8 cellular contexts compared by ENCODE assay signal in the genomic region with DNA sequence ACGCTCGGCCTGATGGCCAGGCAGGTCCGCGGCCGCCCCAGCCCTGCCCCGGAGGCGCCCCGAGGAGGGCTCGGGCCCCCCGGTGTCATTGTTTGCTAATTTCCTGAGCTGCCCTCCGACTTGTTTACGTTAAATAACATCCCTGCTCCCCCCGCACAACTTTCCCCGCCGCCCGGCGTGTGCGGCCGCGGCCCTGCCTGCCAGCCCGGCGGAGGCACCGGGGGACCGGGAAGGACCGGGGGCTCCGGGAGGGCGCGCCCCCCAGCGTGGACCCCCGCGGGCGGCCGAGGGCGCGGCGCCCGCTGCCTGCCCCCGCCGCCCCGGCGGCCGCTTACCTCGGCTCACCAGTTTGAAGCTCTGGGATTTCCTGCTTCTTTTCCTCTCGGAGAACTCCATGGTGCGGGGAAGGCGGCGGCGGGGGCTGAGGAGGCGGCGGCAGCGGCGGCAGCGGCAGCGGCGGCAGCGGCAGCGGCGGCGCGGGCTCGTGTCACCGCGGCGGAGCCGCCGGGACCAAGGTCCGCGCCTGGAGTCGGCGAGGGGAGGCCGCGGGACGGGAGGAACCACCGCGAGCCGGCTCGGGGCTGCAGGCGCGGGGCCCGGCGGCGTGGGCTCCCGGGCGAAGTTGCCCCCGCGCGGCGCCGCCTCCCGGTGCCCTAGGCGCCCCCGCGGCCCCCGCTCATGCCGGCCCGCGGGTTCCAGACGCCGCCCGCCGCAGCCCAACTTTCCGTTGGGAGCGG. TPM values are rescaled to one million over a fixed set of nuclear protein-coding genes. Genes with fewer than 3 reads are reported as not detected.
DNase-seq lines count a peak whose midpoint lies in the region; ATAC-seq and TF ChIP-seq lines count a peak whose summit lies in the region.

No MANE protein-coding gene starts in this region.

- H3K27ac Mint-ChIP-seq in endothelial cell (ENCODE audit: unreplicated experiment) = peak overlapping the region; percentile 90

- H3K9me3 ChIP-seq in muscle layer of duodenum (ENCODE audit: control insufficient read depth in 1 of 2, low read length in 2 of 2) = no peaks in the 10 kb centered on the region

- H3K36me3 Mint-ChIP-seq in endothelial cell (ENCODE audit: low read depth, unreplicated experiment) = peaks cover 14% of the 10 kb centered on the region

- peaks cover 0 to 4% of the 10 kb centered on the region in 2 donors for H3K36me3 ChIP-seq in muscle layer of duodenum (ENCODE audit: control insufficient read depth in 1 of 2, insufficient read depth in 2 of 2, low read length in 2 of 2)

- TF ChIP-seq CTCF in endothelial cell (IDR thresholded peaks at IDR 0.05; ENCODE audit: unreplicated experiment) = no peak

- H3K4me1 ChIP-seq in muscle layer of duodenum (ENCODE audit: control insufficient read depth in 1 of 2, insufficient read depth in 2 of 2, low read length in 2 of 2) = peaks cover 7 to 16% of the 10 kb centered on the region in 2 donors

- H3K4me3 Mint-ChIP-seq in endothelial cell (ENCODE audit: unreplicated experiment) = peak overlapping the region; percentile 97

- H3K4me3 ChIP-seq in muscle layer of duodenum (ENCODE audit: low read depth in 1 of 2, low read length in 2 of 2) = peak overlapping the region; percentile 70 to 74

- no peaks in the 10 kb centered on the region for H3K27me3 ChIP-seq in muscle layer of duodenum (ENCODE audit: low read depth, low read length)

- peak; percentile 19 for DNase-seq in Daoy (ENCODE audit: low read depth)
- peak; percentile 14 for DNase-seq in NCI-H69 (lab: John Stamatoyannopoulos, UW)
- DNase-seq in endothelial cell (ENCODE audit: low spot score) = peak; percentile 53
- DNase-seq in cerebellar nuclear complex (lab: John Stamatoyannopoulos, UW) = no peak

- H3K27ac ChIP-seq in muscle layer of duodenum (ENCODE audit: low read length) = peak overlapping the region; percentile 79

- ATAC-seq in GM21360 (IDR thresholded peaks at IDR 0.05; ENCODE audit: unreplicated experiment) (no peak), GM21737 (IDR thresholded peaks at IDR 0.05; ENCODE audit: unreplicated experiment) (no peak), GM18907 (IDR thresholded peaks at IDR 0.05; ENCODE audit: unreplicated experiment) (no peak)

- no peaks in the 10 kb centered on the region for H3K9me3 Mint-ChIP-seq in endothelial cell (ENCODE audit: unreplicated experiment)

- H3K4me1 Mint-ChIP-seq in endothelial cell (ENCODE audit: unreplicated experiment) = peaks cover 41% of the 10 kb centered on the region

- peaks cover 8% of the 10 kb centered on the region for H3K27me3 Mint-ChIP-seq in endothelial cell (ENCODE audit: unreplicated experiment)

RNA-seq across cellular contexts. Expression of a gene that starts 0.5 kb away (rescaled TPM):
- 8.0 and 9.9 TPM in 2 replicates for total RNA-seq in Daoy (2014; rRNA removed; shearing (Covaris generic))
- total RNA-seq in endothelial cell (ENCODE audit: unreplicated experiment) = 53.3 TPM

RNA-seq across cellular contexts. Expression of a gene that starts 58.5 kb away (rescaled TPM):
- 48.5 and 56.5 TPM in 2 replicates for total RNA-seq in Daoy (2014; rRNA removed; shearing (Covaris generic))
- total RNA-seq in endothelial cell (ENCODE audit: unreplicated experiment) = 19.7 TPM

Comparison
In these comparisons a context has a peak if more than half of its experiments do, and no peak if none do; other contexts are left out.
1. DNase-seq: peak in Daoy (single experiment), NCI-H69 (single experiment) and endothelial cell (single experiment); none in cerebellar nuclear complex (0 of 2).